In the genomic region with DNA sequence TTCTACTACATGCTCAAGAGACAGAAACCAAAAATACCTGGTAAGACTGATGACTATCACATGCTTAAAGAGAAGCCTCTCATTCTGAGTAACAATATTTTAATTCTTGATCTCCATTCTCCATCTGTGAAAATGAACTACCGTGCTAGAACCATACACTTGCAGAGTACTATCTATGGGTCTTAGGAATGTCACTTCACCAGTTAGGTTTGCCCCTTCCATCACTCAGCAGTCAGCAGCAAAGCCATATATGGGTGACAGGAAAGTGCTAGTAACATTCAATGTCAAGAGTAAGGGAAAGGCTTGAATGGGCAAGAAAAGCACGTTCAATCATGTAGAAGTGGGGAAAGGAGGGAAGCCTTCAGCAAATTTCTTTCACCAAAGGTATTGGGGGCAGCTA, we compare ENCODE assay signal across 17 cellular contexts. TPM values are rescaled to one million over a fixed set of nuclear protein-coding genes. Genes with fewer than 3 reads are reported as not detected.
DNase-seq lines count a peak whose midpoint lies in the region; ATAC-seq, FAIRE-seq and TF ChIP-seq lines count a peak whose summit lies in the region.
"Had no signal": no experiment of that assay in that cellular context is flagged by ENCODE, and none has a peak within 500 bp of the region (broad histone marks: within the 10 kb centered on the region; RNA-seq: fewer than 3 reads in every experiment).

No MANE protein-coding gene starts in this region.

- H4K20me1 ChIP-seq in HepG2 (ENCODE audit: insufficient read depth, low read length) = peaks cover 15% of the 10 kb centered on the region

- H3K36me3 Mint-ChIP-seq in mesothelial cell of epicardium = no peaks in the 10 kb centered on the region
- peaks cover 7% of the 10 kb centered on the region for H3K36me3 Mint-ChIP-seq in type B pancreatic cell

- CTCF ChIA-PET in HepG2 (lab: Yijun Ruan, JAX; ENCODE audit: low intra/inter-chr PET ratio, low total read pairs) = no interaction called here

- TF ChIP-seq EP300 in HepG2 (IDR thresholded peaks at IDR 0.05; ENCODE audit: low read depth in 2 of 2, low read length in 2 of 2) (no peak), HepG2 (CRISPR knock-in tag; IDR thresholded peaks at IDR 0.05; ENCODE audit: borderline replicate concordance) (no peak)

- no peaks in the 10 kb centered on the region for H3K9me3 Mint-ChIP-seq in mesothelial cell of epicardium
- no peaks in the 10 kb centered on the region for H3K9me3 Mint-ChIP-seq in type B pancreatic cell
- H3K9me3 Mint-ChIP-seq: IgD-negative memory B cell had no signal

- no TSS peak for BruUV-seq in HepG2 (replicated peaks; lab: Mats Ljungman, UMichigan)

- 95% methylated on average over 2 of the region's 2 CpGs for WGBS in HepG2 (ENCODE audit: low lambda C conversion rate)
- WGBS in right lobe of liver (ENCODE audit: insufficient coverage, low coverage, low lambda C conversion rate, missing lambda C conversion rate) = 89% methylated on average over 2 of the region's 2 CpGs

- DNase-seq in HepG2 (ENCODE audit: low spot score) = no peak
- DNase-seq in right lobe of liver = no peak
- no peak for DNase-seq in dorsolateral prefrontal cortex
- no peak for DNase-seq in mesothelial cell of epicardium (ENCODE audit: low spot score in 2 of 2, unreplicated experiment in 2 of 2)
- no peak for DNase-seq in type B pancreatic cell (ENCODE audit: extremely low spot score, unreplicated experiment)
- no peak for DNase-seq in activated CD8-positive, alpha-beta memory T cell treated with anti-CD3 and anti-CD28 coated beads for 24 hours
- DNase-seq in inferior parietal cortex (ENCODE audit: extremely low spot score) = no peak
- DNase-seq in NCI-H146 (lab: John Stamatoyannopoulos, UW) = no peak
- DNase-seq: activated naive CD4-positive, alpha-beta T cell treated with Interleukin-2 at 50 U/mL for 16 hours; central memory CD4-positive, alpha-beta T cell; DMS53; NCI-H1436; NCI-H510A treated with DMSO at 0.1 percent for 48 hours; stimulated activated CD4-positive, alpha-beta T cell treated with anti-CD3 and anti-CD28 coated beads, Interleukin-4, amount 100 ng/mL, for 24 hours; stimulated activated naive CD4-positive, alpha-beta T cell had no signal

- no peak overlapping the region for H2AFZ ChIP-seq in HepG2 (ENCODE audit: low read length)

- no peak for TF ChIP-seq RAD21 in HepG2 (CRISPR knock-in tag; IDR thresholded peaks at IDR 0.05)

- H3K9ac ChIP-seq in HepG2 (ENCODE audit: insufficient read depth, low read depth, low read length) = no peak overlapping the region

- in situ Hi-C loops in HepG2 (cut with HindIII; ENCODE audit: extremely low pct_ligation_motif_present, low pct_unique_long_range_greater_than_20kb) = no loop called here

- H3K27me3 Mint-ChIP-seq in mesothelial cell of epicardium (ENCODE audit: low read depth) (no peaks in the 10 kb centered on the region), type B pancreatic cell (no peaks in the 10 kb centered on the region)
- H3K27me3 Mint-ChIP-seq: IgD-negative memory B cell had no signal

- peak overlapping the region; percentile 95 for H3K4me2 ChIP-seq in HepG2 (ENCODE audit: low read depth, low read length)

- peaks cover 0 to 5% of the 10 kb centered on the region in 2 experiments; a peak in 1 of 5 replicates for H3K27me3 ChIP-seq in HepG2 (ENCODE audit: control insufficient read depth in 1 of 2, insufficient read depth in 2 of 2, low read length in 2 of 2)
- H3K27me3 ChIP-seq in right lobe of liver = no peaks in the 10 kb centered on the region
- no peaks in the 10 kb centered on the region for H3K27me3 ChIP-seq in dorsolateral prefrontal cortex

- peaks cover 65% of the 10 kb centered on the region for H3K79me2 ChIP-seq in HepG2 (ENCODE audit: insufficient read depth, low read length)

- H3K4me3 ChIP-seq in HepG2 (replicated peaks in 1 of 3; ENCODE audit: insufficient read depth in 1 of 3, low read depth in 2 of 3, low read length in 3 of 3) (no peak overlapping the region), right lobe of liver (no peak overlapping the region), dorsolateral prefrontal cortex (peak overlapping the region in 40 of 59 donors; percentile 70 to 96 (median 87))

- H3K4me3 Mint-ChIP-seq in mesothelial cell of epicardium = peak overlapping the region; percentile 75
- peak overlapping the region; percentile 94 for H3K4me3 Mint-ChIP-seq in type B pancreatic cell

- H3K4me1 Mint-ChIP-seq in mesothelial cell of epicardium = peaks cover 28% of the 10 kb centered on the region
- H3K4me1 Mint-ChIP-seq in type B pancreatic cell (ENCODE audit: unreplicated experiment) = peaks cover 16% of the 10 kb centered on the region

- no peak for TF ChIP-seq CTCF in HepG2 (CRISPR knock-in tag; IDR thresholded peaks at IDR 0.05)
- no peak for TF ChIP-seq CTCF in right lobe of liver (IDR thresholded peaks at IDR 0.05)
- TF ChIP-seq CTCF in dorsolateral prefrontal cortex (IDR thresholded peaks at IDR 0.05 in 54 of 56, conservative IDR thresholded peaks at IDR 0.05 in 2 of 56; ENCODE audit: low read depth in 1 of 56, partially characterized antibody in 56 of 56) = no peak
- TF ChIP-seq CTCF in mesothelial cell of epicardium (IDR thresholded peaks at IDR 0.05; ENCODE audit: unreplicated experiment) = no peak
- no peak for TF ChIP-seq CTCF in type B pancreatic cell (conservative IDR thresholded peaks at IDR 0.05)

- no peak for FAIRE-seq in HepG2 (lab: Jason Lieb, UNC)

- H3K9me3 ChIP-seq in HepG2 (ENCODE audit: low read length) (no peaks in the 10 kb centered on the region), right lobe of liver (no peaks in the 10 kb centered on the region)

- H3K4me1 ChIP-seq in HepG2 (ENCODE audit: insufficient read depth, low read length) (peaks cover 35% of the 10 kb centered on the region), right lobe of liver (peaks cover 0 to 17% (median 2%) of the 10 kb centered on the region in 4 donors)

- POLR2A ChIA-PET in HepG2 (lab: Yijun Ruan, JAX) = interaction anchor here (2.1 kb wide), 1 partner anchor 158 kb away, joined by 5 read pairs; no protein-coding TSS in a partner anchor

- H3K36me3 ChIP-seq in HepG2 (replicated peaks in 1 of 2; ENCODE audit: control insufficient read depth in 1 of 2, insufficient read depth in 2 of 2, low read length in 2 of 2) = no peaks in the 10 kb centered on the region
- no peaks in the 10 kb centered on the region for H3K36me3 ChIP-seq in right lobe of liver

- intact Hi-C loops in HepG2 (cut with micrococcal nuclease; ENCODE audit: unreplicated experiment) (loop anchor here (10.0 kb wide), 1 partner anchor 140 kb away; no protein-coding TSS in a partner anchor), right lobe of liver (cut with DNase I) (no loop called here), dorsolateral prefrontal cortex (cut with DNase I) (no loop called here)

- ATAC-seq in HepG2 (no peak), right lobe of liver (no peak)
- ATAC-seq: Panc1 had no signal

- TF ChIP-seq POLR2A in HepG2 (IDR thresholded peaks at IDR 0.05; ENCODE audit: insufficient read depth in 1 of 2, low read depth in 2 of 2, low read length in 2 of 2) (no peak), right lobe of liver (IDR thresholded peaks at IDR 0.05) (no peak)

- H3K27ac Mint-ChIP-seq in mesothelial cell of epicardium (peak overlapping the region; percentile 89), type B pancreatic cell (peak overlapping the region; percentile 94)

- no peak overlapping the region for H3K27ac ChIP-seq in HepG2 (ENCODE audit: extremely low read length, insufficient read depth, low read length)
- H3K27ac ChIP-seq in right lobe of liver = no peak overlapping the region
- peak overlapping the region in 39 of 59 donors; percentile 0 to 98 (median 95) for H3K27ac ChIP-seq in dorsolateral prefrontal cortex

RNA-seq across cellular contexts. Expression of gene DNAAF9, which starts 2.3 kb away (rescaled TPM):
- total RNA-seq in HepG2 (2016; rRNA removed; fragmentation: Illumina TruSeq; extraction: Trizol) (10.5 and 11.7 TPM in 2 replicates), right lobe of liver (1 to 10 TPM; 2.5 to 4.9 (median 4.2) TPM), dorsolateral prefrontal cortex (10 to 100 TPM; 43.1 to 69.6 (median 53.9) TPM), mesothelial cell of epicardium (18.0 to 20.3 TPM (median 20.2 TPM) in 3 replicates), type B pancreatic cell (ENCODE audit: low replicate concordance) (17.3 and 19.1 TPM in 2 replicates)
- 3.4 and 3.7 TPM in 2 replicates for total RNA-seq in HepG2 (2016; cell fraction: cytosol; rRNA removed; fragmentation: Illumina TruSeq; extraction: Trizol; ENCODE audit: low read depth)
- 9.8 and 10.6 TPM in 2 replicates for total RNA-seq in HepG2 (2016; cell fraction: insoluble cytoplasmic fraction; rRNA removed; fragmentation: Illumina TruSeq; extraction: Trizol)
- 4.5 and 5.3 TPM in 2 replicates for total RNA-seq in HepG2 (2016; cell fraction: membrane; rRNA removed; fragmentation: Illumina TruSeq; extraction: Trizol)
- 14.3 and 16.7 TPM in 2 replicates for total RNA-seq in HepG2 (2016; cell fraction: nucleus; rRNA removed; fragmentation: Illumina TruSeq; extraction: Trizol)
- 14.9 and 16.6 TPM in 2 replicates for polyA plus RNA-seq in HepG2 (2011; rRNA removed)
- polyA plus RNA-seq in HepG2 (2011; cell fraction: cytosol; rRNA removed) = 8.5 and 11.1 TPM in 2 replicates
- polyA plus RNA-seq in HepG2 (2011; cell fraction: nucleus; rRNA removed) = 31.2 and 31.3 TPM in 2 replicates
- polyA plus RNA-seq in HepG2 (2012) = 12.6 and 13.0 TPM in 2 replicates
- polyA plus RNA-seq in HepG2 (2016; cell fraction: cytosol; fragmentation: Illumina TruSeq; extraction: Trizol; ENCODE audit: low read depth) = 0.98 and 1.1 TPM in 2 replicates
- polyA plus RNA-seq in HepG2 (2016; cell fraction: insoluble cytoplasmic fraction; fragmentation: Illumina TruSeq; extraction: Trizol; ENCODE audit: low read depth) = 6.4 and 6.6 TPM in 2 replicates
- 1.7 and 1.8 TPM in 2 replicates for polyA plus RNA-seq in HepG2 (2016; cell fraction: membrane; fragmentation: Illumina TruSeq; extraction: Trizol; ENCODE audit: low read depth)
- polyA plus RNA-seq in HepG2 (2016; cell fraction: nucleus; fragmentation: Illumina TruSeq; extraction: Trizol; ENCODE audit: insufficient read depth, low read depth) = 20.6 and 23.6 TPM in 2 replicates
- polyA minus RNA-seq in HepG2 (2011; rRNA and poly(A)+ RNA removed; ENCODE audit: low replicate concordance) = 0.02 and 24.0 TPM in 2 replicates
- 11.3 and 14.0 TPM in 2 replicates for polyA minus RNA-seq in HepG2 (2011; cell fraction: cytosol; rRNA and poly(A)+ RNA removed)
- polyA minus RNA-seq in HepG2 (2011; cell fraction: nucleus; rRNA and poly(A)+ RNA removed) = 30.6 and 35.8 TPM in 2 replicates

Comparison
In these comparisons a context has a peak if more than half of its experiments do, and no peak if none do; other contexts are left out.
1. H3K27ac ChIP-seq: peak in dorsolateral prefrontal cortex (39 of 59); none in HepG2 (single experiment) and right lobe of liver (0 of 3).
2. H3K4me3 ChIP-seq: peak in dorsolateral prefrontal cortex (40 of 59); none in HepG2 (0 of 3) and right lobe of liver (0 of 3).